1 cellular context compared by ENCODE assay signal in genomic region chr5:138068742-138069375, GRCh38.
TF ChIP-seq lines count a peak whose summit lies in the region.

No MANE protein-coding gene starts in this region.

TF ChIP-seq in WTC11, 78 proteins besides CTCF, POLR2A, EP300 and RAD21 (continued from another document):
- TF ChIP-seq SMAD4 (CRISPR knock-in tag; IDR thresholded peaks at IDR 0.05), result no peak
- TF ChIP-seq ZMAT4 (CRISPR knock-in tag; IDR thresholded peaks at IDR 0.05), result no peak
- TF ChIP-seq HMGA2 (CRISPR knock-in tag; IDR thresholded peaks at IDR 0.05), result no peak
- no peak for TF ChIP-seq FOXK1 (CRISPR knock-in tag; IDR thresholded peaks at IDR 0.05)
- TF ChIP-seq E2F1 (CRISPR knock-in tag; IDR thresholded peaks at IDR 0.05), result no peak
